Comparison of ENCODE assay signal across 1 cellular context in genomic region chr3:39406368-39407258, GRCh38.
TF ChIP-seq lines count a peak whose summit lies in the region.

Gene RPSA, plus strand, starts transcription at chr3:39406720. Its CDS starts 934 bp downstream, at chr3:39407654.

TF ChIP-seq in WTC11, 78 proteins besides CTCF, POLR2A, EP300 and RAD21 (continued from another document):
- TF ChIP-seq, protein P1, sequence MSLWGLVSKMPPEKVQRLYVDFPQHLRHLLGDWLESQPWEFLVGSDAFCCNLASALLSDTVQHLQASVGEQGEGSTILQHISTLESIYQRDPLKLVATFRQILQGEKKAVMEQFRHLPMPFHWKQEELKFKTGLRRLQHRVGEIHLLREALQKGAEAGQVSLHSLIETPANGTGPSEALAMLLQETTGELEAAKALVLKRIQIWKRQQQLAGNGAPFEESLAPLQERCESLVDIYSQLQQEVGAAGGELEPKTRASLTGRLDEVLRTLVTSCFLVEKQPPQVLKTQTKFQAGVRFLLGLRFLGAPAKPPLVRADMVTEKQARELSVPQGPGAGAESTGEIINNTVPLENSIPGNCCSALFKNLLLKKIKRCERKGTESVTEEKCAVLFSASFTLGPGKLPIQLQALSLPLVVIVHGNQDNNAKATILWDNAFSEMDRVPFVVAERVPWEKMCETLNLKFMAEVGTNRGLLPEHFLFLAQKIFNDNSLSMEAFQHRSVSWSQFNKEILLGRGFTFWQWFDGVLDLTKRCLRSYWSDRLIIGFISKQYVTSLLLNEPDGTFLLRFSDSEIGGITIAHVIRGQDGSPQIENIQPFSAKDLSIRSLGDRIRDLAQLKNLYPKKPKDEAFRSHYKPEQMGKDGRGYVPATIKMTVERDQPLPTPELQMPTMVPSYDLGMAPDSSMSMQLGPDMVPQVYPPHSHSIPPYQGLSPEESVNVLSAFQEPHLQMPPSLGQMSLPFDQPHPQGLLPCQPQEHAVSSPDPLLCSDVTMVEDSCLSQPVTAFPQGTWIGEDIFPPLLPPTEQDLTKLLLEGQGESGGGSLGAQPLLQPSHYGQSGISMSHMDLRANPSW (CRISPR knock-in tag; conservative IDR thresholded peaks at IDR 0.05; ENCODE audit: low read depth), result no peak
- TF ChIP-seq, protein P2, sequence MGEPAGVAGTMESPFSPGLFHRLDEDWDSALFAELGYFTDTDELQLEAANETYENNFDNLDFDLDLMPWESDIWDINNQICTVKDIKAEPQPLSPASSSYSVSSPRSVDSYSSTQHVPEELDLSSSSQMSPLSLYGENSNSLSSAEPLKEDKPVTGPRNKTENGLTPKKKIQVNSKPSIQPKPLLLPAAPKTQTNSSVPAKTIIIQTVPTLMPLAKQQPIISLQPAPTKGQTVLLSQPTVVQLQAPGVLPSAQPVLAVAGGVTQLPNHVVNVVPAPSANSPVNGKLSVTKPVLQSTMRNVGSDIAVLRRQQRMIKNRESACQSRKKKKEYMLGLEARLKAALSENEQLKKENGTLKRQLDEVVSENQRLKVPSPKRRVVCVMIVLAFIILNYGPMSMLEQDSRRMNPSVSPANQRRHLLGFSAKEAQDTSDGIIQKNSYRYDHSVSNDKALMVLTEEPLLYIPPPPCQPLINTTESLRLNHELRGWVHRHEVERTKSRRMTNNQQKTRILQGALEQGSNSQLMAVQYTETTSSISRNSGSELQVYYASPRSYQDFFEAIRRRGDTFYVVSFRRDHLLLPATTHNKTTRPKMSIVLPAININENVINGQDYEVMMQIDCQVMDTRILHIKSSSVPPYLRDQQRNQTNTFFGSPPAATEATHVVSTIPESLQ (CRISPR knock-in tag; IDR thresholded peaks at IDR 0.05), result no peak
- TF ChIP-seq ZNF512 (CRISPR knock-in tag; IDR thresholded peaks at IDR 0.05; ENCODE audit: borderline replicate concordance) (no peak), MYBL2 (CRISPR knock-in tag; IDR thresholded peaks at IDR 0.05) (peak; percentile 76), ZMAT4 (CRISPR knock-in tag; IDR thresholded peaks at IDR 0.05) (peak; percentile 67; the same call in 1 of the 2 replicates), ZNF532 (CRISPR knock-in tag; IDR thresholded peaks at IDR 0.05; ENCODE audit: borderline replicate concordance) (0 out of 2 replicates have a peak, but pooled peaks have one; percentile 27), ZNF219 (CRISPR knock-in tag; IDR thresholded peaks at IDR 0.05; ENCODE audit: borderline replicate concordance) (peak; percentile 44; the same call in 1 of the 2 replicates), SMAD3 (CRISPR knock-in tag; IDR thresholded peaks at IDR 0.05; ENCODE audit: borderline replicate concordance) (no peak; the same call in 1 of the 2 replicates), TEAD1 (CRISPR knock-in tag; IDR thresholded peaks at IDR 0.05) (peak; percentile 84), EMX1 (CRISPR knock-in tag; IDR thresholded peaks at IDR 0.05) (peak; percentile 71; the same call in 1 of the 2 replicates), ZNF317 (CRISPR knock-in tag; IDR thresholded peaks at IDR 0.05; ENCODE audit: borderline replicate concordance, low read depth) (no peak), ATF1 (CRISPR knock-in tag; IDR thresholded peaks at IDR 0.05) (no peak), ESRRA (CRISPR knock-in tag; IDR thresholded peaks at IDR 0.05; ENCODE audit: borderline replicate concordance) (no peak), CBFB (CRISPR knock-in tag; IDR thresholded peaks at IDR 0.05; ENCODE audit: low read depth) (no peak), TP53 (CRISPR knock-in tag; IDR thresholded peaks at IDR 0.05) (no peak), IRF1 (CRISPR knock-in tag; IDR thresholded peaks at IDR 0.05) (peak; percentile 77; the same call in 1 of the 2 replicates), RELA (CRISPR knock-in tag; IDR thresholded peaks at IDR 0.05; ENCODE audit: borderline replicate concordance) (no peak), NR3C1 (CRISPR knock-in tag; conservative IDR thresholded peaks at IDR 0.05; ENCODE audit: low read depth) (no peak), NFE2L1 (CRISPR knock-in tag; IDR thresholded peaks at IDR 0.05) (peak; percentile 84), ZNF423 (CRISPR knock-in tag; IDR thresholded peaks at IDR 0.05) (no peak), ZNF121 (CRISPR knock-in tag; IDR thresholded peaks at IDR 0.05) (no peak), CDX4 (CRISPR knock-in tag; IDR thresholded peaks at IDR 0.05; ENCODE audit: borderline replicate concordance) (no peak), MLX (CRISPR knock-in tag; IDR thresholded peaks at IDR 0.05) (no peak), NR1H2 (CRISPR knock-in tag; IDR thresholded peaks at IDR 0.05) (no peak), ZNF232 (CRISPR knock-in tag; IDR thresholded peaks at IDR 0.05) (0 out of 2 replicates have a peak, but pooled peaks have one; percentile 11), GABPB1 (CRISPR knock-in tag; IDR thresholded peaks at IDR 0.05) (peak; percentile 45; the same call in 1 of the 2 replicates), IRF2 (CRISPR knock-in tag; IDR thresholded peaks at IDR 0.05; ENCODE audit: borderline replicate concordance, low read depth) (no peak), NFYB (CRISPR knock-in tag; conservative IDR thresholded peaks at IDR 0.05; ENCODE audit: low read depth) (peak; percentile 60), RORB (CRISPR knock-in tag; IDR thresholded peaks at IDR 0.05) (no peak), GTF2I (CRISPR knock-in tag; conservative IDR thresholded peaks at IDR 0.05) (no peak)
- TF ChIP-seq, protein P3, sequence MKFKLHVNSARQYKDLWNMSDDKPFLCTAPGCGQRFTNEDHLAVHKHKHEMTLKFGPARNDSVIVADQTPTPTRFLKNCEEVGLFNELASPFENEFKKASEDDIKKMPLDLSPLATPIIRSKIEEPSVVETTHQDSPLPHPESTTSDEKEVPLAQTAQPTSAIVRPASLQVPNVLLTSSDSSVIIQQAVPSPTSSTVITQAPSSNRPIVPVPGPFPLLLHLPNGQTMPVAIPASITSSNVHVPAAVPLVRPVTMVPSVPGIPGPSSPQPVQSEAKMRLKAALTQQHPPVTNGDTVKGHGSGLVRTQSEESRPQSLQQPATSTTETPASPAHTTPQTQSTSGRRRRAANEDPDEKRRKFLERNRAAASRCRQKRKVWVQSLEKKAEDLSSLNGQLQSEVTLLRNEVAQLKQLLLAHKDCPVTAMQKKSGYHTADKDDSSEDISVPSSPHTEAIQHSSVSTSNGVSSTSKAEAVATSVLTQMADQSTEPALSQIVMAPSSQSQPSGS (CRISPR knock-in tag; IDR thresholded peaks at IDR 0.05; ENCODE audit: borderline replicate concordance, low read depth), result no peak
- TF ChIP-seq, protein P4, sequence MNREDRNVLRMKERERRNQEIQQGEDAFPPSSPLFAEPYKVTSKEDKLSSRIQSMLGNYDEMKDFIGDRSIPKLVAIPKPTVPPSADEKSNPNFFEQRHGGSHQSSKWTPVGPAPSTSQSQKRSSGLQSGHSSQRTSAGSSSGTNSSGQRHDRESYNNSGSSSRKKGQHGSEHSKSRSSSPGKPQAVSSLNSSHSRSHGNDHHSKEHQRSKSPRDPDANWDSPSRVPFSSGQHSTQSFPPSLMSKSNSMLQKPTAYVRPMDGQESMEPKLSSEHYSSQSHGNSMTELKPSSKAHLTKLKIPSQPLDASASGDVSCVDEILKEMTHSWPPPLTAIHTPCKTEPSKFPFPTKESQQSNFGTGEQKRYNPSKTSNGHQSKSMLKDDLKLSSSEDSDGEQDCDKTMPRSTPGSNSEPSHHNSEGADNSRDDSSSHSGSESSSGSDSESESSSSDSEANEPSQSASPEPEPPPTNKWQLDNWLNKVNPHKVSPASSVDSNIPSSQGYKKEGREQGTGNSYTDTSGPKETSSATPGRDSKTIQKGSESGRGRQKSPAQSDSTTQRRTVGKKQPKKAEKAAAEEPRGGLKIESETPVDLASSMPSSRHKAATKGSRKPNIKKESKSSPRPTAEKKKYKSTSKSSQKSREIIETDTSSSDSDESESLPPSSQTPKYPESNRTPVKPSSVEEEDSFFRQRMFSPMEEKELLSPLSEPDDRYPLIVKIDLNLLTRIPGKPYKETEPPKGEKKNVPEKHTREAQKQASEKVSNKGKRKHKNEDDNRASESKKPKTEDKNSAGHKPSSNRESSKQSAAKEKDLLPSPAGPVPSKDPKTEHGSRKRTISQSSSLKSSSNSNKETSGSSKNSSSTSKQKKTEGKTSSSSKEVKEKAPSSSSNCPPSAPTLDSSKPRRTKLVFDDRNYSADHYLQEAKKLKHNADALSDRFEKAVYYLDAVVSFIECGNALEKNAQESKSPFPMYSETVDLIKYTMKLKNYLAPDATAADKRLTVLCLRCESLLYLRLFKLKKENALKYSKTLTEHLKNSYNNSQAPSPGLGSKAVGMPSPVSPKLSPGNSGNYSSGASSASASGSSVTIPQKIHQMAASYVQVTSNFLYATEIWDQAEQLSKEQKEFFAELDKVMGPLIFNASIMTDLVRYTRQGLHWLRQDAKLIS (CRISPR knock-in tag; IDR thresholded peaks at IDR 0.05; ENCODE audit: borderline replicate concordance), result no peak
TF ChIP-seq in WTC11: peak in this region for 32.
